Comparison of ENCODE assay signal across 1 cellular context in genomic region chr1:150208460-150208859, GRCh38. TPM values are rescaled to one million over a fixed set of nuclear protein-coding genes. Genes with fewer than 3 reads are reported as not detected.
"Had no signal": no experiment of that assay in that cellular context is flagged by ENCODE, and none has a peak within 500 bp of the region (broad histone marks: within the 10 kb centered on the region; RNA-seq: fewer than 3 reads in every experiment).

No MANE protein-coding gene starts in this region.

RNA-seq across cellular contexts. Expression of gene CA14, which starts 49.1 kb away (rescaled TPM):
- total RNA-seq: GM12878 had no signal
